ENCODE assay signal across 2 cellular contexts in genomic region chr11:107123022-107123421, GRCh38.
TF ChIP-seq lines count a peak whose summit lies in the region.

No MANE protein-coding gene starts in this region.

TF ChIP-seq in HCT116, 20 proteins besides CTCF, POLR2A, EP300 and RAD21:
- TF ChIP-seq EZH2phosphoT487 (IDR thresholded peaks at IDR 0.05; ENCODE audit: borderline replicate concordance): no peak
- no peak for TF ChIP-seq FOSL1 (IDR thresholded peaks at IDR 0.05; ENCODE audit: low read depth)
- no peak for TF ChIP-seq SRF (IDR thresholded peaks at IDR 0.05; ENCODE audit: low read depth)
- TF ChIP-seq, protein P1, sequence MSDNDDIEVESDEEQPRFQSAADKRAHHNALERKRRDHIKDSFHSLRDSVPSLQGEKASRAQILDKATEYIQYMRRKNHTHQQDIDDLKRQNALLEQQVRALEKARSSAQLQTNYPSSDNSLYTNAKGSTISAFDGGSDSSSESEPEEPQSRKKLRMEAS (IDR thresholded peaks at IDR 0.05): no peak
- no peak for TF ChIP-seq JUND (IDR thresholded peaks at IDR 0.05)
- no peak for TF ChIP-seq SIN3A (IDR thresholded peaks at IDR 0.05; ENCODE audit: low read depth)
- no peak for TF ChIP-seq YY1 (IDR thresholded peaks at IDR 0.05; ENCODE audit: extremely low read depth, insufficient replicate concordance, low read depth, low read length)
- TF ChIP-seq, protein P2, sequence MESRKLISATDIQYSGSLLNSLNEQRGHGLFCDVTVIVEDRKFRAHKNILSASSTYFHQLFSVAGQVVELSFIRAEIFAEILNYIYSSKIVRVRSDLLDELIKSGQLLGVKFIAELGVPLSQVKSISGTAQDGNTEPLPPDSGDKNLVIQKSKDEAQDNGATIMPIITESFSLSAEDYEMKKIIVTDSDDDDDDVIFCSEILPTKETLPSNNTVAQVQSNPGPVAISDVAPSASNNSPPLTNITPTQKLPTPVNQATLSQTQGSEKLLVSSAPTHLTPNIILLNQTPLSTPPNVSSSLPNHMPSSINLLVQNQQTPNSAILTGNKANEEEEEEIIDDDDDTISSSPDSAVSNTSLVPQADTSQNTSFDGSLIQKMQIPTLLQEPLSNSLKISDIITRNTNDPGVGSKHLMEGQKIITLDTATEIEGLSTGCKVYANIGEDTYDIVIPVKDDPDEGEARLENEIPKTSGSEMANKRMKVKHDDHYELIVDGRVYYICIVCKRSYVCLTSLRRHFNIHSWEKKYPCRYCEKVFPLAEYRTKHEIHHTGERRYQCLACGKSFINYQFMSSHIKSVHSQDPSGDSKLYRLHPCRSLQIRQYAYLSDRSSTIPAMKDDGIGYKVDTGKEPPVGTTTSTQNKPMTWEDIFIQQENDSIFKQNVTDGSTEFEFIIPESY (IDR thresholded peaks at IDR 0.05; ENCODE audit: extremely low read depth, insufficient replicate concordance, low read length): no peak
- no peak for TF ChIP-seq ZNF274 (IDR thresholded peaks at IDR 0.05; ENCODE audit: low read depth, low read length)
- no peak for TF ChIP-seq REST (IDR thresholded peaks at IDR 0.05; ENCODE audit: low read depth)
- TF ChIP-seq CEBPB (IDR thresholded peaks at IDR 0.05; ENCODE audit: low read depth): no peak
- TF ChIP-seq ATF3 (IDR thresholded peaks at IDR 0.05): no peak
- no peak for TF ChIP-seq SP1 (IDR thresholded peaks at IDR 0.05; ENCODE audit: low read depth)
- TF ChIP-seq EGR1 (IDR thresholded peaks at IDR 0.05; ENCODE audit: low read depth): no peak
- TF ChIP-seq TCF7L2 (IDR thresholded peaks at IDR 0.05; ENCODE audit: borderline replicate concordance, extremely low read depth, insufficient read depth, insufficient read length): no peak
- TF ChIP-seq ELF1 (IDR thresholded peaks at IDR 0.05; ENCODE audit: borderline replicate concordance, low read depth): no peak
- TF ChIP-seq POLR2AphosphoS5 (IDR thresholded peaks at IDR 0.05; ENCODE audit: low read depth, low read length): no peak
- TF ChIP-seq CBX3 (IDR thresholded peaks at IDR 0.05; ENCODE audit: low read depth): no peak
- no peak for TF ChIP-seq ZFX (IDR thresholded peaks at IDR 0.05)

TF ChIP-seq in SK-N-SH, 30 proteins besides CTCF, POLR2A, EP300 and RAD21:
- TF ChIP-seq EZH2phosphoT487 (IDR thresholded peaks at IDR 0.05; ENCODE audit: borderline replicate concordance, low read depth) (no peak), MEF2A (IDR thresholded peaks at IDR 0.05; ENCODE audit: borderline replicate concordance, low read depth) (no peak), TCF12 (IDR thresholded peaks at IDR 0.05) (no peak), FOSL2 (IDR thresholded peaks at IDR 0.05; ENCODE audit: borderline replicate concordance, low read depth) (no peak), NRF1 (IDR thresholded peaks at IDR 0.05; ENCODE audit: low read depth, low read length) (no peak), YY1 (IDR thresholded peaks at IDR 0.05; ENCODE audit: low read depth) (no peak), TAF1 (IDR thresholded peaks at IDR 0.05; ENCODE audit: borderline replicate concordance, low read depth, low read length) (no peak)
- TF ChIP-seq, protein P1 (IDR thresholded peaks at IDR 0.05; ENCODE audit: low read depth): no peak
- TF ChIP-seq, protein P2 (IDR thresholded peaks at IDR 0.05; ENCODE audit: borderline replicate concordance, low read depth): no peak
- TF ChIP-seq, protein P3, sequence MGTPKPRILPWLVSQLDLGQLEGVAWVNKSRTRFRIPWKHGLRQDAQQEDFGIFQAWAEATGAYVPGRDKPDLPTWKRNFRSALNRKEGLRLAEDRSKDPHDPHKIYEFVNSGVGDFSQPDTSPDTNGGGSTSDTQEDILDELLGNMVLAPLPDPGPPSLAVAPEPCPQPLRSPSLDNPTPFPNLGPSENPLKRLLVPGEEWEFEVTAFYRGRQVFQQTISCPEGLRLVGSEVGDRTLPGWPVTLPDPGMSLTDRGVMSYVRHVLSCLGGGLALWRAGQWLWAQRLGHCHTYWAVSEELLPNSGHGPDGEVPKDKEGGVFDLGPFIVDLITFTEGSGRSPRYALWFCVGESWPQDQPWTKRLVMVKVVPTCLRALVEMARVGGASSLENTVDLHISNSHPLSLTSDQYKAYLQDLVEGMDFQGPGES (IDR thresholded peaks at IDR 0.05; ENCODE audit: low read depth, low read length): no peak
